8 cellular contexts compared by ENCODE assay signal in the genomic region with DNA sequence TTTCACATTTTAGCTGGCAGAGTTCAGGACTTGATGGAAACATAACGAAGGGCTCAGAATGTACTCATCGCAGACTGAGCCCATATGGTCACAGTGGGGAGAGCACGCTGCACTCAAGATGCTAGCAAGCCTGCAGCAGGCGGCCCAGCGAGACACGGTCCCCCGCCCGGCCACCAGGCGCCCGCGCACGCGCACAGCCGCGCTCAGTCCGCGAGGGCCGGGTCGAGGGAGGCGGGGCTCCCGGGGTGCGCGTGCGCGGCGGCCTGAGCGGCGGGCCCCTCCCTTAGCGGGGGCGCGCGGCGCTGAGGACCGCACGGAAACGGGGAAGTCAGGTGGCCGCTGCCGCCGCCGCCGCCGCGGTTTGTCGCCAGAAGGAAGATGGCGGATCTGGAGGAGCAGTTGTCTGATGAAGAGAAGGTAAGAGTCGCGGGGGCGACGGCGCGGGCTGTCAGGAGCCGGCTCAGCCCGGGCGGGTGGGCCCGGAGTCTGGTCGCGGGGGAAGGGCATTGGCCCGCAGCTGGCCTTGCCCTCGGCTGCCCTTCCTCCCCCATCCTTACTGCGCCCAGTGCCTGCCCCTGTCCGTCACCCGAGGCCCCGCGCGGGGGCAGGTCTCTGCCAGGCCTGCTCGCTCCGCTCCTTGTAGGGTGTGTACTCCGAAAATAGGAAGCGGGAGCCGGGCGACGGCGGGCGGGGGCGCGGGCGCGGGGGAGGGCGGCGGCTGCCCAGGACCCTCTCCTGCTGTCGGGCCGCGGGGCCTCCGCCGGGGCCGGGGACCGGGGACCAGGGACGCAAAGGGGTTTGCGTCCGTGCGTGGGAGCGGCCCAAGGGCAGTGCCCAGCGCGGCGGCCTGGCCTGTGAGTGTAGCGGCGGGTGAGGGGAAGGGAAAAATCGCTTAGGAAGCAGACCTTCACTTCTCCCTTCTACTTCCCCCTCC. TPM values are rescaled to one million over a fixed set of nuclear protein-coding genes. Genes with fewer than 3 reads are reported as not detected.
DNase-seq lines count a peak whose midpoint lies in the region; ATAC-seq and TF ChIP-seq lines count a peak whose summit lies in the region.

A gene (plus strand): TSS at position 354 of the 934 bp plus-strand sequence. CDS start 25 bp downstream, at position 379.

- H3K27me3 ChIP-seq in hepatocyte = no peaks in the 10 kb centered on the region

- peaks cover 43% of the 10 kb centered on the region for H4K20me1 ChIP-seq in hepatocyte (ENCODE audit: insufficient read depth, poor library complexity, severe bottlenecking)

- peaks cover 7% of the 10 kb centered on the region for H3K4me1 ChIP-seq in hepatocyte (ENCODE audit: insufficient read depth)

- H3K79me2 ChIP-seq in hepatocyte = peaks cover 48% of the 10 kb centered on the region

- H3K9me3 ChIP-seq in hepatocyte (ENCODE audit: low read depth) = no peaks in the 10 kb centered on the region

- H3K9me2 ChIP-seq in hepatocyte (replicated peaks; ENCODE audit: insufficient read depth) = no peaks in the 10 kb centered on the region

- TF ChIP-seq CTCF in hepatocyte (IDR thresholded peaks at IDR 0.05; ENCODE audit: poor library complexity) (no peak), retinal pigment epithelial cell (conservative IDR thresholded peaks at IDR 0.05; ENCODE audit: low read depth, low read length) (peak; percentile 10)

- WGBS in hepatocyte (ENCODE audit: low lambda C conversion rate, missing lambda C conversion rate) = 2% methylated on average over 52 of the region's 98 CpGs

- peak; percentile 87 for ATAC-seq in GM18519 (IDR thresholded peaks at IDR 0.05; ENCODE audit: low FRiP score, unreplicated experiment)
- ATAC-seq in HG03045 (IDR thresholded peaks at IDR 0.05; ENCODE audit: unreplicated experiment) = peak; percentile 91

- no peaks in the 10 kb centered on the region for H3K36me3 ChIP-seq in hepatocyte (replicated peaks; ENCODE audit: insufficient read depth, low read depth)

- DNase-seq in 8988T = peak; percentile 88
- peak; percentile 89 for DNase-seq in NCI-H2081 treated with DMSO at 0.1 percent for 48 hours (lab: John Stamatoyannopoulos, UW)
- DNase-seq in T1000 (lab: John Stamatoyannopoulos, UW) = peak; percentile 75
- peak; percentile 98 for DNase-seq in astrocyte of the hippocampus (ENCODE audit: low read depth, low spot score)
- DNase-seq in hepatocyte (ENCODE audit: low spot score) = peak; percentile 98
- DNase-seq in retinal pigment epithelial cell (ENCODE audit: low read depth) = peak; percentile 46

- peak within 1 kb of the TSS; percentile 92 for H3K4me2 ChIP-seq in hepatocyte

- H2AFZ ChIP-seq in hepatocyte = peak within 1 kb of the TSS; percentile 88

- H3K4me3 ChIP-seq in hepatocyte = peak within 1 kb of the TSS; percentile 92
- H3K4me3 ChIP-seq in retinal pigment epithelial cell (ENCODE audit: low read length) = peak within 1 kb of the TSS; percentile 93

- peak within 1 kb of the TSS; percentile 99 for H3K27ac ChIP-seq in hepatocyte

RNA-seq across cellular contexts. Expression of the gene that starts here (rescaled TPM):
- 143 and 154 TPM in 2 replicates for total RNA-seq in hepatocyte
- polyA plus RNA-seq in hepatocyte = 141 and 151 TPM in 2 replicates

Comparison
In these comparisons a context has a peak if more than half of its experiments do, and no peak if none do; other contexts are left out.
1. Peak in every context shown above with its lines: DNase-seq, ATAC-seq, H3K4me3 ChIP-seq and H3K27ac ChIP-seq.
2. DNase-seq: peak in every context shown above with its lines; median percentile 98 in astrocyte of the hippocampus; 98 in hepatocyte; 89 in NCI-H2081 treated with DMSO at 0.1 percent for 48 hours; 88 in 8988T; 75 in T1000; 46 in retinal pigment epithelial cell.